In the genomic region with DNA sequence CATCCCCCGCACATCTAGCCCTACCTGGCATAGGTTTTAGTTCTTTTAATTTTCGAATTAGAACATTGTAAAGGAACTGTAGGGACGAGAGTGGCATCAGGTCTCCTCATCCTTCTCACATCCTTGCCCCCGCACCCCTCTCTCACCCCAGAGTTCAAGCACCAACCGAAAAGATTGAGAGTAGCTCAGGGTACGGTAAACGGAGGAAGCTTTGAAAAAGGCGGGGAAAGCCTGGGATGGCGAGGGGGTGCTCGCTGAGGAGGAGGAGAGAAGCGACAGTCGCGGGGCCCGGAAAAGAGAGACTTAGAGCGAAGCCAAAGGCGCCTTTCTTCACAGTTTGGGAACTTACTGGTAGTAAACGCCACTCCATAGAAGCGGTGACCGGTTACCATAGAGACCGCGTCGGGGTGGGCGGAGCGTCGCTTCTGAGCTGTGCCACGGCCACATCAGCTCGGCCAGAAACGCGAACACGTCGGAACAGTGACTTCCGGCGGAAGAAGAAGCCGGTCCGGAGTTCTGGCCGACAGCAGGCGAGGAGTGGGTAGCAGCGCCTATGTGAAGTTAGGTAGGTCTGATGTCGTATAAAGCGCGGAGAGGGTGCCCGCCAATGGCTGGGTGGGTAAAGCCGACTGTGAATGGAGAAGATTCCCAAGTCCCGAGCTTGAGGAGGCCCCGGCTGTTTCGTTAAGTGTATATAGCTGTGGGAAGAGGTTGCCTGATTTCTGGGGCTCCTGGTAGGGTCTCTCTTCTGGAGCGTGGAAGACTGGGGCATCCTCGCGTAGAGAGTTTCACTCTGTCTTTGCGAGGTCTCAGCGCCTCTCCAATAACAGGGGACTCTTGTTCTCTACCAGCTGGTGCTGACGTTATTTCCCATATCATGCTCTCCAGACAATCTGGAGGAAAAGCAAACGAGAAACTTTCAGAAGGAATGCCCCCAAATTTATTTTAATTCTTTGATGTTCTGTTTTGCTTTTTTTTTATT, we compare ENCODE assay signal across 8 cellular contexts. TPM values are rescaled to one million over a fixed set of nuclear protein-coding genes. Genes with fewer than 3 reads are reported as not detected.
A peak's percentile ranks its signal among the peaks of the same experiment; 100 is the strongest.
DNase-seq lines count a peak whose midpoint lies in the region; ATAC-seq and TF ChIP-seq lines count a peak whose summit lies in the region.

A gene with protein sequence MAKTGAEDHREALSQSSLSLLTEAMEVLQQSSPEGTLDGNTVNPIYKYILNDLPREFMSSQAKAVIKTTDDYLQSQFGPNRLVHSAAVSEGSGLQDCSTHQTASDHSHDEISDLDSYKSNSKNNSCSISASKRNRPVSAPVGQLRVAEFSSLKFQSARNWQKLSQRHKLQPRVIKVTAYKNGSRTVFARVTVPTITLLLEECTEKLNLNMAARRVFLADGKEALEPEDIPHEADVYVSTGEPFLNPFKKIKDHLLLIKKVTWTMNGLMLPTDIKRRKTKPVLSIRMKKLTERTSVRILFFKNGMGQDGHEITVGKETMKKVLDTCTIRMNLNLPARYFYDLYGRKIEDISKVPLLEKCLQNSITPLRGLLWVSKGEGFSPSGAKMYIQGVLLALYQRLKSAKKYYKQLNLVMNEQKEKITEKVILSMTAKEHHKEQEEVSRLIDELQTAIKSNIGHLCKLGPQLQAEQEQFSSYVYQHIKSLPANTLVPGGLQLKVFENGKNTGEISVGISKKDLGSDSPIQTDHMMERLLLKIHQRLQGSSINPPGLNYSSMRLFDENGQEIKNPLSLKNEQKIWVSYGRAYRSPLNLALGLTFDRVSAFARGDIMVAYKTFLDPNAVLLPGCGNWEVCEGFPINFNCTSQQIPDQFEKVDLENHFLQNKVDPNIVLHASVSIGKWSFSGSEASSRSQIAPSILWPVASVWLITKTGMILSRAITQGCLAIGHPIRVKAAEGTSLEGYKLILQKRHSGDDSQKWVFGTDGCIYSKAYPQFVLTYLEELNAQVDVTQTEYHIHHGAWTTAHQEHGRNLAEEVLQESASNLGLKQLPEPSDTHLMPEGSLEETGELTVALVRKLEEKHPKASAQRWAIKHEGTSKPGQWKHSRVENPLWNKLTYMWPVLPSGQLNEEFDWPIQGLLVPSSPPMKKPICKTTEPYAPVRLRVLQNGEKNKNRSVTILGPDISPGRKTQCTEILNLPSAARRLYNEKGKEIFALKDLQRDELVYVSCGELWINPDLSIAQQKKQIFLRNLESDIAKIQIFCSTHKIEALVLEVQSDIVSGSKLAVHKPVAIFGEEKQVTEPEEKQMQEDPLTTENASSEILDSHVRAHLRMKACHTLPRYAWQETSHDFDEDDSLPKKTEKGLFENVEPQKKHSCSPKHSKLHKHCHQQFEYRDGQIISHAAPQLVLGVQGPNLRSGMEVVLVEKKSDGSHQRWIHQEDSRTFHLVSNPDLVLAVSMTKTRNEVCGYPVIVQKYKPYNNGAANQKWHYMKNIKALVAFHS (N-terminal part only) (minus strand): TSS at position 392 of the 982 bp plus-strand sequence. CDS start 41,459 bp downstream, outside the sequence.
A gene with protein sequence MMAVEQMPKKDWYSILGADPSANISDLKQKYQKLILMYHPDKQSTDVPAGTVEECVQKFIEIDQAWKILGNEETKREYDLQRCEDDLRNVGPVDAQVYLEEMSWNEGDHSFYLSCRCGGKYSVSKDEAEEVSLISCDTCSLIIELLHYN (plus strand): TSS at position 513 of the 982 bp plus-strand sequence. CDS start 889 bp downstream, outside the sequence.

- H3K4me3 ChIP-seq in IMR-90 (ENCODE audit: insufficient read depth, low read depth, low read length) (peak within 1 kb of the TSS; percentile 64), OCI-LY7 (ENCODE audit: low read depth, low read length, poor library complexity, severe bottlenecking) (peak within 1 kb of the TSS; percentile 79), epithelial cell of proximal tubule (ENCODE audit: low read depth, low read length) (peak within 1 kb of the TSS; percentile 81), mucosa of descending colon (peak within 1 kb of the TSS; percentile 53)

- H3K4me2 ChIP-seq in IMR-90 (ENCODE audit: low read depth, low read length) (peak within 1 kb of the TSS; percentile 83), OCI-LY7 (ENCODE audit: low read length) (peak within 1 kb of the TSS; percentile 92)

- no peak for TF ChIP-seq RAD21 in IMR-90 (IDR thresholded peaks at IDR 0.05; ENCODE audit: low read length)

- BruUV-seq in IMR-90 (replicated peaks; lab: Mats Ljungman, UMichigan) (no TSS peak), OCI-LY7 (replicated peaks; lab: Mats Ljungman, UMichigan) (TSS peak; percentile 72)

- peak within 1 kb of the TSS; percentile 56 for H4K5ac ChIP-seq in IMR-90 (ENCODE audit: low read depth, low read length)

- H3K9me1 ChIP-seq in IMR-90 (ENCODE audit: insufficient read depth, low read length) = no peaks in the 10 kb centered on the region

- H2BK20ac ChIP-seq in IMR-90 (ENCODE audit: low read depth, low read length) = no peak within 1 kb of the TSS

- DNase-seq in DMS114 treated with DMSO at 0.1 percent for 48 hours (lab: John Stamatoyannopoulos, UW; ENCODE audit: unreplicated experiment) (peak; percentile 100), IMR-90 (peak; percentile 91), OCI-LY7 (ENCODE audit: low spot score) (peak; percentile 96), activated T-cell treated with anti-CD3 and anti-CD28 coated beads for 4 hours (peak; percentile 93), epithelial cell of proximal tubule (ENCODE audit: low read depth) (peak; percentile 52), mucosa of descending colon (peak; percentile 94 to 96 (median 95))
- DNase-seq in stimulated activated CD8-positive, alpha-beta memory T cell treated with anti-CD3 and anti-CD28 coated beads, Interleukin-4, amount 100 ng/mL, for 1 hour (ENCODE audit: low read depth in 2 of 2, low spot score in 1 of 2) = peak; percentile 90 to 91

- H3K36me3 ChIP-seq in IMR-90 (ENCODE audit: control insufficient read depth, insufficient read depth, low read length) (no peaks in the 10 kb centered on the region), OCI-LY7 (ENCODE audit: insufficient read depth, low read length) (0 out of 2 replicates have a peak, but pooled peaks cover 4% of the 10 kb centered on the region), mucosa of descending colon (ENCODE audit: low read depth) (no peaks in the 10 kb centered on the region)

- H2BK15ac ChIP-seq in IMR-90 (ENCODE audit: low read depth, low read length) = no peak within 1 kb of the TSS; the same call in 2 of the 3 replicates

- POLR2A ChIA-PET in IMR-90 (lab: Charles Lee; ENCODE audit: unreplicated experiment) (interaction anchor here (0.5 to 0.6 kb wide), 2 partner anchors 605 to 667 kb away, joined by 3 to 4 read pairs; no protein-coding TSS in a partner anchor), OCI-LY7 (lab: Charles Lee) (interaction anchor here (0.6 to 1.6 kb wide), 7 partner anchors 13 to 960 kb away, joined by 3 read pairs; no protein-coding TSS in a partner anchor)

- intact Hi-C loops in IMR-90 (cut with micrococcal nuclease) (loop anchor here (1.0 kb wide), 1 partner anchor 43 kb away; no protein-coding TSS in a partner anchor), OCI-LY7 (cut with micrococcal nuclease; ENCODE audit: unreplicated experiment) (loop anchor here (2.0 kb wide), 1 partner anchor 141 kb away; no protein-coding TSS in a partner anchor), mucosa of descending colon (cut with DNase I, micrococcal nuclease) (no loop called here)

- peaks cover 15% of the 10 kb centered on the region; the same call in 1 of the 2 replicates for H3K79me2 ChIP-seq in OCI-LY7 (ENCODE audit: insufficient read depth, low read depth, low read length)

- H3K27me3 ChIP-seq in IMR-90 (ENCODE audit: control insufficient read depth, insufficient read depth, low read length) = no peaks in the 10 kb centered on the region

- no peak for TF ChIP-seq CTCF in IMR-90 (conservative IDR thresholded peaks at IDR 0.05; ENCODE audit: low read depth, low read length)
- no peak for TF ChIP-seq CTCF in OCI-LY7 (conservative IDR thresholded peaks at IDR 0.05; ENCODE audit: low read length)
- TF ChIP-seq CTCF in epithelial cell of proximal tubule (conservative IDR thresholded peaks at IDR 0.05; ENCODE audit: low read depth, low read length) = no peak
- no peak for TF ChIP-seq CTCF in mucosa of descending colon (IDR thresholded peaks at IDR 0.05)

- 0 out of 2 replicates have a peak within 1 kb of the TSS, but pooled peaks have one; percentile 4 for H3K18ac ChIP-seq in IMR-90 (ENCODE audit: low read depth, low read length)

- H3K27ac ChIP-seq in IMR-90 (ENCODE audit: insufficient read depth, low read length) (peak within 1 kb of the TSS; percentile 69), OCI-LY7 (ENCODE audit: low read depth, low read length, poor library complexity, severe bottlenecking) (peak within 1 kb of the TSS; percentile 73)

- 0% methylated on average over 13 of the region's 53 CpGs; no CpG with 5 or more reads in 1 of the 2 experiments for WGBS in IMR-90 (ENCODE audit: extremely low coverage in 2 of 2, insufficient read length in 1 of 2), 2 experiments

- in situ Hi-C loops in IMR-90 (cut with MboI; ENCODE audit: low sequenced_read_pairs) = no loop called here

- H2AK5ac ChIP-seq in IMR-90 (ENCODE audit: low read depth, low read length) = no peak within 1 kb of the TSS

- H3K9ac ChIP-seq in IMR-90 (ENCODE audit: low read depth, low read length) = peak within 1 kb of the TSS; percentile 90

- peak; percentile 56; the same call in 1 of the 2 replicates for TF ChIP-seq POLR2A in IMR-90 (IDR thresholded peaks at IDR 0.05; ENCODE audit: low read depth, low read length)

- CTCF ChIA-PET in IMR-90 (lab: Yijun Ruan, JAX) = interaction anchor here (0.6 to 0.8 kb wide), 5 partner anchors 16 to 975 kb away, joined by 3 read pairs; no protein-coding TSS in a partner anchor
- CTCF ChIA-PET in OCI-LY7 (lab: Charles Lee; ENCODE audit: unreplicated experiment) = no interaction called here

- H4K8ac ChIP-seq in IMR-90 (ENCODE audit: low read depth in 2 of 2, low read length in 2 of 2) = peak within 1 kb of the TSS; percentile 89 to 96

- H3K4me1 ChIP-seq in IMR-90 (ENCODE audit: control insufficient read depth, insufficient read depth, low read length) (no peaks in the 10 kb centered on the region), OCI-LY7 (ENCODE audit: insufficient read depth, low read length, poor library complexity, severe bottlenecking) (peaks cover 14% of the 10 kb centered on the region), mucosa of descending colon (ENCODE audit: low read depth) (no peaks in the 10 kb centered on the region)

- H4K20me1 ChIP-seq in IMR-90 (ENCODE audit: insufficient read depth, low read length) = no peaks in the 10 kb centered on the region
- no peaks in the 10 kb centered on the region for H4K20me1 ChIP-seq in OCI-LY7 (ENCODE audit: insufficient read depth, low read length)

- ATAC-seq in GM21529 (IDR thresholded peaks at IDR 0.05; ENCODE audit: unreplicated experiment) (peak; percentile 99), IMR-90 (ENCODE audit: low read depth) (peak; percentile 100), mucosa of descending colon (peak; percentile 100)

- H2AFZ ChIP-seq in IMR-90 (replicated peaks; ENCODE audit: low read length, poor library complexity) (peak within 1 kb of the TSS; percentile 93), OCI-LY7 (ENCODE audit: low read length) (peak within 1 kb of the TSS; percentile 93)

- H3K23ac ChIP-seq in IMR-90 (ENCODE audit: low read depth, low read length) = peak within 1 kb of the TSS; percentile 73

- peak within 1 kb of the TSS; percentile 44; the same call in 1 of the 2 replicates for H4K91ac ChIP-seq in IMR-90 (ENCODE audit: insufficient read depth, low read depth, low read length)

- no peaks in the 10 kb centered on the region for H3K9me2 ChIP-seq in OCI-LY7 (ENCODE audit: insufficient read depth, low read length)

- peaks cover 8 to 15% of the 10 kb centered on the region in 2 experiments; a peak in 1 of 4 replicates for H3K79me1 ChIP-seq in IMR-90 (ENCODE audit: low read depth in 1 of 2, low read length in 2 of 2)

- peak within 1 kb of the TSS; percentile 9 for H2BK5ac ChIP-seq in IMR-90 (ENCODE audit: low read depth, low read length, poor library complexity, severe bottlenecking)

- H3K9me3 ChIP-seq in IMR-90 (ENCODE audit: control insufficient read depth, insufficient read depth, low read length) (no peaks in the 10 kb centered on the region), OCI-LY7 (ENCODE audit: low read length) (no peaks in the 10 kb centered on the region), mucosa of descending colon (no peaks in the 10 kb centered on the region)

- peak within 1 kb of the TSS; percentile 86 for H3K4ac ChIP-seq in IMR-90 (ENCODE audit: low read depth, low read length)

- H3K14ac ChIP-seq in IMR-90 (replicated peaks; ENCODE audit: low read depth, low read length) = peak within 1 kb of the TSS; percentile 86

- dilution Hi-C loops in IMR-90 (cut with HindIII; ENCODE audit: low sequenced_read_pairs, unreplicated experiment) = no loop called here

- H2BK120ac ChIP-seq in IMR-90 (ENCODE audit: low read depth, low read length) = no peak within 1 kb of the TSS

- peak within 1 kb of the TSS; percentile 60 for H2AK9ac ChIP-seq in IMR-90 (replicated peaks; ENCODE audit: low read depth, low read length, poor library complexity)

- peak within 1 kb of the TSS; percentile 70 for H3K56ac ChIP-seq in IMR-90 (ENCODE audit: extremely low read depth, insufficient read depth, low read length)

RNA-seq across cellular contexts. Expression of the first gene that starts in this region (rescaled TPM):
- total RNA-seq in IMR-90 (2012; rRNA removed) = under 0.01 TPM in 1 of 2 replicates, not detected in the other
- polyA plus RNA-seq in IMR-90 (2012; rRNA removed) = not detected in 2 replicates
- 0.03 TPM in 1 of 2 replicates, not detected in the other for polyA plus RNA-seq in IMR-90 (2012; cell fraction: cytosol; rRNA removed)
- polyA plus RNA-seq in IMR-90 (2012; cell fraction: nucleus; rRNA removed; ENCODE audit: low replicate concordance) = not detected in 2 replicates
- 0.13 TPM in 1 of 2 replicates, not detected in the other for total RNA-seq in OCI-LY7 (2014; rRNA removed; shearing (Covaris generic))
- total RNA-seq in OCI-LY7 (2022) = not detected in 2 replicates
- 0.12 and 0.22 TPM in 2 replicates for total RNA-seq in epithelial cell of proximal tubule
- total RNA-seq in mucosa of descending colon = under 1 TPM in 1 of 3 donors, not detected in 2; 0.22 TPM

RNA-seq across cellular contexts. Expression of the second gene that starts in this region (rescaled TPM):
- total RNA-seq in IMR-90 (2012; rRNA removed) (8.2 and 16.1 TPM in 2 replicates), OCI-LY7 (2022) (16.2 and 16.3 TPM in 2 replicates), epithelial cell of proximal tubule (7.2 and 17.1 TPM in 2 replicates), mucosa of descending colon (10 to 100 TPM in 2 of 3 donors, 1 to 10 TPM in 1; 8.8 to 14.8 (median 11.2) TPM)
- polyA plus RNA-seq in IMR-90 (2012; rRNA removed) = 8.1 and 8.9 TPM in 2 replicates
- polyA plus RNA-seq in IMR-90 (2012; cell fraction: cytosol; rRNA removed) = 1.5 and 2.4 TPM in 2 replicates
- polyA plus RNA-seq in IMR-90 (2012; cell fraction: nucleus; rRNA removed; ENCODE audit: low replicate concordance) = 4.2 and 17.0 TPM in 2 replicates
- total RNA-seq in OCI-LY7 (2014; rRNA removed; shearing (Covaris generic)) = 11.6 and 12.8 TPM in 2 replicates

Comparison
In these comparisons a context has a peak if more than half of its experiments do, and no peak if none do; other contexts are left out.
1. Peak in every context shown above with its lines: DNase-seq, ATAC-seq, H3K4me3 ChIP-seq and H3K27ac ChIP-seq.
2. intact Hi-C loops: an anchor here in IMR-90 (1.0 kb wide) and OCI-LY7 (2.0 kb wide); none called in mucosa of descending colon.